In genomic region chr1:96722161-96722908, GRCh38 we compare ENCODE assay signal across 8 cellular contexts. TPM values are rescaled to one million over a fixed set of nuclear protein-coding genes. Genes with fewer than 3 reads are reported as not detected.
DNase-seq lines count a peak whose midpoint lies in the region; ATAC-seq, FAIRE-seq and TF ChIP-seq lines count a peak whose summit lies in the region.

No MANE protein-coding gene starts in this region.

- no peaks in the 10 kb centered on the region for H3K9me3 Mint-ChIP-seq in chondrocyte (ENCODE audit: low read depth)

- peaks cover 20% of the 10 kb centered on the region for H3K4me1 Mint-ChIP-seq in T-helper 17 cell
- H3K4me1 Mint-ChIP-seq in chondrocyte (ENCODE audit: low read depth), result peaks cover 38% of the 10 kb centered on the region

- H3K9me3 ChIP-seq in T-helper 17 cell (ENCODE audit: control insufficient read depth, low read length, poor library complexity, severe bottlenecking), result no peaks in the 10 kb centered on the region
- no peaks in the 10 kb centered on the region for H3K9me3 ChIP-seq in keratinocyte (ENCODE audit: control insufficient read depth, low read depth, low read length)

- H4K20me1 ChIP-seq in KMS-11 (ENCODE audit: insufficient read depth), result no peaks in the 10 kb centered on the region
- no peaks in the 10 kb centered on the region for H4K20me1 ChIP-seq in keratinocyte (ENCODE audit: control insufficient read depth, extremely low read depth, insufficient read depth, low read length)

- H3K27me3 ChIP-seq in KMS-11 (ENCODE audit: insufficient read depth, low read depth), result no peaks in the 10 kb centered on the region
- H3K27me3 ChIP-seq in keratinocyte (ENCODE audit: control insufficient read depth, extremely low read depth, insufficient read depth, low read length), result no peaks in the 10 kb centered on the region

- FAIRE-seq in H54 (lab: Jason Lieb, UNC) (peak; percentile 86), keratinocyte (lab: Jason Lieb, UNC) (peak; percentile 34)

- H3K4me3 ChIP-seq in KMS-11 (IDR thresholded peaks at IDR 0.05; ENCODE audit: insufficient read depth, low read depth, low read length) (peak overlapping the region; percentile 1), keratinocyte (ENCODE audit: control insufficient read depth in 2 of 3, extremely low read depth in 1 of 3, insufficient read depth in 2 of 3, low read depth in 1 of 3, low read length in 3 of 3) (peak overlapping the region; percentile 68 to 98 (median 98))

- H3K27ac ChIP-seq in KMS-11 (peak overlapping the region; percentile 74), keratinocyte (ENCODE audit: control insufficient read depth, insufficient read depth, low read length) (peak overlapping the region; percentile 58)

- peak overlapping the region; percentile 88; the same call in 1 of the 2 replicates for H2AFZ ChIP-seq in KMS-11 (ENCODE audit: low read depth)
- H2AFZ ChIP-seq in keratinocyte (ENCODE audit: control insufficient read depth, low read length), result peak overlapping the region; percentile 92

- peak; percentile 22; the same call in 1 of the 2 replicates for TF ChIP-seq POLR2A in H54 (IDR thresholded peaks at IDR 0.05; ENCODE audit: low read depth, low read length)

- DNase-seq in NK-92 treated with Interleukin-12 subunit alpha and Interleukin-12 subunit beta, amount 100 ng/mL, for 24 hours (lab: John Stamatoyannopoulos, UW), result peak; percentile 49
- DNase-seq in NK-92 (lab: John Stamatoyannopoulos, UW; ENCODE audit: unreplicated experiment), result no peak
- DNase-seq in H54 (ENCODE audit: insufficient read length, low spot score), result peak; percentile 38
- peak in 2 of 3 donors; percentile 43 to 47 for DNase-seq in T-helper 17 cell
- DNase-seq in chondrocyte (ENCODE audit: low spot score), result no peak
- DNase-seq in keratinocyte (ENCODE audit: low read depth, low spot score), result no peak
- DNase-seq in stimulated activated CD4-positive, alpha-beta T cell treated with anti-CD3 and anti-CD28 coated beads, Interleukin-12 subunit alpha, Interleukin-12 subunit beta, amount 100 ng/mL, for 48 hours (ENCODE audit: low read depth in 2 of 3, low spot score in 1 of 3), result peak; percentile 15 to 40 (median 30)

- H3K9ac ChIP-seq in KMS-11 (peak overlapping the region; percentile 87), keratinocyte (ENCODE audit: control insufficient read depth, extremely low read depth, insufficient read depth, low read length) (peak overlapping the region; percentile 90)

- H3K4me3 Mint-ChIP-seq in T-helper 17 cell (peak overlapping the region; percentile 95), chondrocyte (ENCODE audit: unreplicated experiment) (peak overlapping the region; percentile 93)

- H3K27me3 Mint-ChIP-seq in T-helper 17 cell (no peaks in the 10 kb centered on the region), chondrocyte (ENCODE audit: low read depth) (no peaks in the 10 kb centered on the region)

- H3K27ac Mint-ChIP-seq in T-helper 17 cell, result peak overlapping the region; percentile 90
- H3K27ac Mint-ChIP-seq in chondrocyte (ENCODE audit: unreplicated experiment), result peak overlapping the region; percentile 96

- TF ChIP-seq CTCF in KMS-11 (conservative IDR thresholded peaks at IDR 0.05; ENCODE audit: low read depth, low read length) (no peak), chondrocyte (IDR thresholded peaks at IDR 0.05) (no peak), keratinocyte (optimal IDR thresholded peaks at IDR 0.05 in 1 of 3, IDR thresholded peaks at IDR 0.05 in 1 of 3, conservative IDR thresholded peaks at IDR 0.05 in 1 of 3; ENCODE audit: extremely low read depth in 1 of 3, insufficient read depth in 2 of 3, low read length in 3 of 3) (no peak)

- no peaks in the 10 kb centered on the region for H3K9me1 ChIP-seq in keratinocyte (ENCODE audit: control insufficient read depth, extremely low read depth, insufficient read depth, low read length)

- H3K36me3 ChIP-seq in KMS-11 (ENCODE audit: insufficient read depth) (no peaks in the 10 kb centered on the region), keratinocyte (ENCODE audit: control insufficient read depth in 2 of 2, extremely low read depth in 1 of 2, insufficient read depth in 2 of 2, low read length in 2 of 2) (peaks cover 0 to 1% of the 10 kb centered on the region in 2 experiments)

- peak; percentile 64 for ATAC-seq in T-helper 17 cell

- H3K36me3 Mint-ChIP-seq in T-helper 17 cell (ENCODE audit: low read depth), result peaks cover 3% of the 10 kb centered on the region
- peaks cover 13% of the 10 kb centered on the region for H3K36me3 Mint-ChIP-seq in chondrocyte (ENCODE audit: low read depth)

- peaks cover 13% of the 10 kb centered on the region for H3K4me1 ChIP-seq in KMS-11 (ENCODE audit: low read depth, poor library complexity, severe bottlenecking)
- H3K4me1 ChIP-seq in keratinocyte (ENCODE audit: control insufficient read depth, extremely low read depth, insufficient read depth, low read length), result peaks cover 6% of the 10 kb centered on the region

- dilution Hi-C loops in keratinocyte (cut with MboI; ENCODE audit: extremely low pct_ligation_motif_present, low sequenced_read_pairs), result no loop called here

- H3K4me2 ChIP-seq in KMS-11 (peak overlapping the region; percentile 71), keratinocyte (ENCODE audit: control insufficient read depth, extremely low read depth, insufficient read depth, low read depth, low read length) (peak overlapping the region; percentile 87)

- H3K79me2 ChIP-seq in KMS-11 (ENCODE audit: insufficient read depth, low read depth), result peaks cover 18% of the 10 kb centered on the region
- peaks cover 48% of the 10 kb centered on the region for H3K79me2 ChIP-seq in keratinocyte (ENCODE audit: control insufficient read depth, insufficient read depth, low read length)

RNA-seq across cellular contexts. Expression of gene PTBP2, which starts 0.8 kb away (rescaled TPM):
- 10 to 100 TPM; 25.9 to 28.6 TPM for total RNA-seq in T-helper 17 cell
- 11.5 to 19.4 TPM (median 13.2 TPM) in 3 replicates for total RNA-seq in chondrocyte
- 4.9 to 9.5 TPM (median 5.6 TPM) in 3 replicates for polyA plus RNA-seq in keratinocyte
- polyA plus RNA-seq in keratinocyte (2011; ENCODE audit: low read depth), result 2.1 TPM
- polyA plus RNA-seq in keratinocyte (2011; cell fraction: cytosol; rRNA removed), result 1.5 and 4.7 TPM in 2 replicates
- polyA plus RNA-seq in keratinocyte (2011; cell fraction: nucleus; rRNA removed), result 11.1 and 16.0 TPM in 2 replicates
- polyA plus RNA-seq in keratinocyte (2012; ENCODE audit: low replicate concordance), result 4.0 and 4.9 TPM in 2 replicates
- 3.9 to 19.8 TPM (median 7.3 TPM) in 3 replicates for polyA minus RNA-seq in keratinocyte
- 1.5 TPM for polyA minus RNA-seq in keratinocyte (2011; cell fraction: cytosol; rRNA and poly(A)+ RNA removed)
- polyA minus RNA-seq in keratinocyte (2011; cell fraction: nucleus; rRNA and poly(A)+ RNA removed), result 12.5 and 28.4 TPM in 2 replicates

Comparison
In these comparisons a context has a peak if more than half of its experiments do, and no peak if none do; other contexts are left out.
1. DNase-seq: peak in NK-92 treated with Interleukin-12 subunit alpha and Interleukin-12 subunit beta, amount 100 ng/mL, for 24 hours (single experiment), H54 (single experiment), T-helper 17 cell (2 of 3) and stimulated activated CD4-positive, alpha-beta T cell treated with anti-CD3 and anti-CD28 coated beads, Interleukin-12 subunit alpha, Interleukin-12 subunit beta, amount 100 ng/mL, for 48 hours (3 of 3); none in NK-92 (single experiment), chondrocyte (single experiment) and keratinocyte (single experiment).